Comparison of ENCODE assay signal across 20 cellular contexts in genomic region chr2:68024450-68024849, GRCh38.
"Had no signal": no experiment of that assay in that cellular context is flagged by ENCODE, and none has a peak within 500 bp of the region (broad histone marks: within the 10 kb centered on the region; RNA-seq: fewer than 3 reads in every experiment).

No MANE protein-coding gene starts in this region.

- H3K4me1 ChIP-seq: esophagus muscularis mucosa, gastroesophageal sphincter, heart left ventricle, left lung, lower lobe of right lung had no signal

- H3K36me3 Mint-ChIP-seq: immature natural killer cell had no signal

- H2AFZ ChIP-seq: hepatocyte had no signal

- H3K27me3 ChIP-seq: esophagus muscularis mucosa, foreskin keratinocyte, heart left ventricle, hepatocyte, left lung had no signal

- ATAC-seq: foreskin keratinocyte, gastroesophageal sphincter, heart left ventricle, left cardiac atrium, left lung, left ventricle myocardium superior, lower lobe of right lung, mucosa of descending colon had no signal

- H3K9me3 ChIP-seq: esophagus muscularis mucosa, gastroesophageal sphincter, left lung, lower lobe of right lung, mucosa of descending colon had no signal

- H3K4me3 Mint-ChIP-seq: immature natural killer cell, mesothelial cell of epicardium had no signal

- H3K27ac Mint-ChIP-seq: immature natural killer cell, mesothelial cell of epicardium had no signal

- H3K27ac ChIP-seq: coronary artery, dorsolateral prefrontal cortex, esophagus muscularis mucosa, foreskin keratinocyte, gastroesophageal sphincter, heart left ventricle, hepatocyte, left lung, lower lobe of right lung had no signal

- H3K36me3 ChIP-seq: esophagus muscularis mucosa, gastroesophageal sphincter, heart left ventricle, left lung, lower lobe of right lung had no signal

- H3K4me3 ChIP-seq: coronary artery, dorsolateral prefrontal cortex, esophagus muscularis mucosa, gastroesophageal sphincter, heart left ventricle, hepatocyte, left lung, lower lobe of right lung, mucosa of descending colon had no signal

- DNase-seq: dermis blood vessel endothelial cell; dorsolateral prefrontal cortex; effector CD4-positive, alpha-beta T cell; effector memory CD4-positive, alpha-beta T cell; foreskin keratinocyte; hypothalamus; immature natural killer cell; islet precursor cell; left cardiac atrium; left lung; left ventricle myocardium superior; lower lobe of right lung; mesenchymal stem cell; mucosa of descending colon had no signal

- H3K4me1 Mint-ChIP-seq: immature natural killer cell had no signal

- H3K4me2 ChIP-seq: hepatocyte had no signal
